ENCODE assay signal across 18 cellular contexts in the genomic region with DNA sequence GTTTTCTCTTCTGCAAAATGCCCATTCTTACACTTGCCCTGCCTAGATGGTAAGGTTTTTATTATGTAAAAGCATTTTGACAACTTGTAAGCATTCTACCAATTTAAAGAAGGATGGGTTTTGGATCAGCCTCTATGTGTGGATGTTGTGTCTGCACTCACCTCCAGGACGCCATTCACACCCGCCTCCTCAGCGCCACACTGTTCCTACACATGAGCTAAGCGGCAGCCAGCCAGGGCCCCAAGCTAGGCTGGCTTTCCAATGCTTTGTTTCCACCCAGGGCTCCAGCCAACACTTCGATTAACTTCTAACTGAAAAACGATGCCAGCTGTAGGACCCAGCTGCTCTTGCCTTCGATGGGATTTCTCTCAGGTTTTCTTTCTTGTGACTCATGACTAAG.
"Had no signal": no experiment of that assay in that cellular context is flagged by ENCODE, and none has a peak within 500 bp of the region (broad histone marks: within the 10 kb centered on the region; RNA-seq: fewer than 3 reads in every experiment).

No MANE protein-coding gene starts in this region.

- H3K27ac ChIP-seq: adrenal gland, cardiac muscle cell, epithelial cell of prostate, foreskin keratinocyte, lower lobe of right lung, prostate gland, right atrium auricular region, skin epidermis, suprapubic skin, vagina, WERI-Rb-1 had no signal

- H3K27me3 ChIP-seq: adrenal gland, right atrium auricular region, suprapubic skin, vagina had no signal

- H3K4me1 ChIP-seq: adrenal gland, foreskin keratinocyte, lower lobe of right lung, prostate gland had no signal

- H3K9me3 ChIP-seq: adrenal gland, lower lobe of right lung, prostate gland, right atrium auricular region, suprapubic skin, vagina had no signal

- H3K4me3 ChIP-seq: adrenal gland, cardiac muscle cell, lower lobe of right lung, prostate gland, right atrium auricular region, skin epidermis, suprapubic skin, vagina had no signal

- H3K36me3 ChIP-seq: adrenal gland, cardiac muscle cell, lower lobe of right lung, prostate gland, right atrium auricular region, suprapubic skin, vagina, WERI-Rb-1 had no signal

- DNase-seq: activated CD4-positive, alpha-beta memory T cell treated with anti-CD3 and anti-CD28 coated beads for 36 hours; activated CD4-positive, alpha-beta T cell treated with anti-CD3 and anti-CD28 coated beads for 36 hours; activated gamma-delta T cell treated with Interleukin-2 at 50 U/mL for 16 hours; activated T-cell treated with anti-CD3 and anti-CD28 coated beads for 4 hours; adrenal gland; foreskin keratinocyte; hippocampal formation; left cardiac atrium; lower lobe of right lung; trophoblast cell; WERI-Rb-1 had no signal
